In the genomic region with DNA sequence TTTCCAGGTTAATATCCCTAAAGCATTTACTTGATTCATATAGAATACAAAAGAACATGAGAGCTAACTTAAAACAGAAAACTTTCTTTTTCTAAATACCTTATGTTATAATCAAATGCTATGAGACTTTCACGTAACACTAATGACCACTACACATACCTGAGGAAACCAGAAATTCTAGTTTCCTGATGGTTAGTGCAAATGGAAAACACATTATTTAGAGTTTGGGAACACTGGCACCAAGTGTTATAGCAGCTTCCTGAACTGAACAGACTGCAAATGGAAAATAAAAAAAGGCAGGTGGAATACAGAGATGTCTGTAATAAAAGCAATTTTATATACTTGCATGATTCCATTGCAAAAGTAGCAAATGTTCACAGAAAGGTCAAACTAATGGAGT, we compare ENCODE assay signal across 22 cellular contexts. TPM values are rescaled to one million over a fixed set of nuclear protein-coding genes. Genes with fewer than 3 reads are reported as not detected.
DNase-seq lines count a peak whose midpoint lies in the region; TF ChIP-seq lines count a peak whose summit lies in the region.
"Had no signal": no experiment of that assay in that cellular context is flagged by ENCODE, and none has a peak within 500 bp of the region (broad histone marks: within the 10 kb centered on the region; RNA-seq: fewer than 3 reads in every experiment).

No MANE protein-coding gene starts in this region.

- no peak overlapping the region for H4K8ac ChIP-seq in trophoblast cell (ENCODE audit: low read depth, low read length)

- no peak overlapping the region for H3K9ac ChIP-seq in trophoblast cell (ENCODE audit: low read length)

- no peaks in the 10 kb centered on the region for H3K79me2 ChIP-seq in trophoblast cell (ENCODE audit: control insufficient read depth, insufficient read depth, low read length, poor library complexity)

- no peaks in the 10 kb centered on the region for H3K27me3 ChIP-seq in trophoblast cell (ENCODE audit: insufficient read depth, low read length)

- no peak overlapping the region for H3K14ac ChIP-seq in trophoblast cell (ENCODE audit: low read length)

- H3K23ac ChIP-seq in trophoblast cell (ENCODE audit: low read length) = no peak overlapping the region

- no peak overlapping the region for H2BK120ac ChIP-seq in trophoblast cell (ENCODE audit: insufficient read depth, low read length, poor library complexity)

- WGBS in trophoblast cell (ENCODE audit: extremely low coverage, insufficient coverage, insufficient read length) = no CpG with 5 or more reads among the region's 1 CpG

- no peak overlapping the region for H3K4me3 ChIP-seq in trophoblast cell (ENCODE audit: low read depth, low read length)
- H3K4me3 ChIP-seq: A549, GM12878, K562 had no signal

- H3K27ac ChIP-seq in VCaP (peak overlapping the region; percentile 31), trophoblast cell (ENCODE audit: low read depth, low read length) (no peak overlapping the region)
- H3K27ac ChIP-seq: 22Rv1, A549, C4-2B, HL-60 had no signal

- no peak overlapping the region for H2BK5ac ChIP-seq in trophoblast cell (ENCODE audit: low read depth, low read length, poor library complexity)

- H3K4me2 ChIP-seq in trophoblast cell (ENCODE audit: low read length) = no peak overlapping the region
- H3K4me2 ChIP-seq: A549 had no signal

- H2BK12ac ChIP-seq in trophoblast cell (ENCODE audit: low read length) = no peak overlapping the region

- DNase-seq in DMS53 (lab: John Stamatoyannopoulos, UW) (peak; percentile 25), DMS53 treated with DMSO at 0.1 percent for 48 hours (lab: John Stamatoyannopoulos, UW; ENCODE audit: unreplicated experiment) (no peak), trophoblast cell (peak; percentile 15 to 84), DMS153 (lab: John Stamatoyannopoulos, UW) (no peak), HuH-7 (ENCODE audit: low spot score) (no peak), GM19240 (ENCODE audit: insufficient read length, low spot score) (no peak)
- DNase-seq: AML-193; Caco-2; CD4-positive, alpha-beta T cell; DND-41; EL; GOT3; H7; HFFc6; IMR-90 had no signal

- H4K91ac ChIP-seq in trophoblast cell (ENCODE audit: low read depth, low read length) = no peak overlapping the region

- no peak overlapping the region for H4K12ac ChIP-seq in trophoblast cell (ENCODE audit: low read depth, low read length)

- no peak for TF ChIP-seq CTCF in VCaP (conservative IDR thresholded peaks at IDR 0.05)

- no peak overlapping the region for H3K18ac ChIP-seq in trophoblast cell (ENCODE audit: low read length)

- peaks cover 0 to 4% of the 10 kb centered on the region in 2 experiments for H3K4me1 ChIP-seq in trophoblast cell (ENCODE audit: control insufficient read depth in 1 of 2, insufficient read depth in 2 of 2, low read length in 2 of 2)
- H3K4me1 ChIP-seq: A549, Caco-2 had no signal

- no peak overlapping the region for H2AK5ac ChIP-seq in trophoblast cell (ENCODE audit: low read length)

- no peaks in the 10 kb centered on the region for H3K79me1 ChIP-seq in trophoblast cell (ENCODE audit: low read length)

- no peak overlapping the region for H2AFZ ChIP-seq in trophoblast cell (ENCODE audit: insufficient read depth, low read length, poor library complexity)

- no peaks in the 10 kb centered on the region for H3K9me3 ChIP-seq in trophoblast cell (ENCODE audit: insufficient read depth, low read depth, low read length)
- H3K9me3 ChIP-seq: A549, Caco-2 had no signal

- H3K4ac ChIP-seq in trophoblast cell (ENCODE audit: low read depth, low read length) = no peak overlapping the region

- peaks cover 7 to 23% of the 10 kb centered on the region in 2 experiments for H3K36me3 ChIP-seq in trophoblast cell (ENCODE audit: control insufficient read depth in 1 of 2, insufficient read depth in 2 of 2, low read length in 2 of 2)

RNA-seq across cellular contexts. Expression of gene PAXBP1, which starts 15.5 kb away (rescaled TPM):
- 38.2 and 38.5 TPM in 2 replicates for polyA plus RNA-seq in trophoblast cell (2013)

RNA-seq across cellular contexts. Expression of gene SYNJ1, which starts 28.3 kb away (rescaled TPM):
- 15.8 and 17.4 TPM in 2 replicates for polyA plus RNA-seq in trophoblast cell (2013)

Comparison
In these comparisons a context has a peak if more than half of its experiments do, and no peak if none do; other contexts are left out.
1. DNase-seq: peak in DMS53 (single experiment) and trophoblast cell (2 of 2); none in DMS53 treated with DMSO at 0.1 percent for 48 hours (single experiment), DMS153 (single experiment), HuH-7 (single experiment) and GM19240 (single experiment).